In the genomic region with DNA sequence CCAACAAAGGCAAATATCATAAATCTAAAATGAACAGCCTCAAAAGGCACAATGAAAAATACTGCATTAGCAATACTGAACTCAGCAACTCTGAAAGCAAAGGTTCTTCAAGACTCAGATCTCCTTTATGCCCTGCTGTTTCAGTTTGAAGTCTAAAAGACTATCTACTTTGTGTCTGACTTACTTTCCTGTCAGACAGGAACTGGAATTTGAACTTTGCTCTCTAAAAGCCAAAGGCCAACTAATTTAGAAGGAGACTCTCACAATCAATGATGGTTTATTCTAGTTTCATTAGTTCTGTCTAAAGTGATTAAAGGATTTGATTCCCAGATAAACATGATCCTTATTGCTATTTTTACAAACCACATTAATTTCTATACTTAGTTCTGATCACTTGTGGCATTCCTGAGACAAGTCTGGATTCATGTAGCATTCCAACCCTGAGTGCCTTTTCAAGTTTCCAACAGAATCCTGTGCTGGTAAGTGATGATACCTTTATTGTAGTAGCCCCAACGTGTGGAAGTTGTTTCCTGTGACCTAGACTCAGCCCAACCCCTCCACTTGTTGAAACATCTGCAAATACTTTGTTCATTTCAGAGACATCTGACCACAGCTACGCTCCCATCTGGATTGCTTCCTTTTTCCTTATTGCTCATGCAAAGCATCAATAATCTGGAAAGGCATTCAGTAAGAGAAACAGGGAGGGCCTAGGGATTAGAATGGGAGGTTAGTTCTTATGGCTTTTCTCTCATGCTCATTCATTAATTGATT, we compare ENCODE assay signal across 14 cellular contexts. TPM values are rescaled to one million over a fixed set of nuclear protein-coding genes. Genes with fewer than 3 reads are reported as not detected.
A peak's percentile ranks its signal among the peaks of the same experiment; 100 is the strongest.
DNase-seq lines count a peak whose midpoint lies in the region; ATAC-seq and TF ChIP-seq lines count a peak whose summit lies in the region.
"Had no signal": no experiment of that assay in that cellular context is flagged by ENCODE, and none has a peak within 500 bp of the region (broad histone marks: within the 10 kb centered on the region; RNA-seq: fewer than 3 reads in every experiment).

No MANE protein-coding gene starts in this region.

- 23 to 24% methylated on average over 2 of the region's 2 CpGs for WGBS in esophagus, 2 donors

- peaks cover 0 to 4% of the 10 kb centered on the region in 2 donors for H3K4me1 ChIP-seq in esophagus (ENCODE audit: control insufficient read depth in 2 of 2, insufficient read depth in 2 of 2, low read length in 1 of 2)

- DNase-seq in NOMO-1 treated with DMSO at 0.1 percent for 48 hours (lab: John Stamatoyannopoulos, UW; ENCODE audit: unreplicated experiment): peak; percentile 32
- DNase-seq in NOMO-1 treated with dmso at 0.1 percent for 144 hours (lab: John Stamatoyannopoulos, UW; ENCODE audit: unreplicated experiment): no peak
- DNase-seq in RWPE1 (ENCODE audit: low spot score): peak; percentile 88
- no peak for DNase-seq in dedifferentiated amniotic fluid mesenchymal stem cell (ENCODE audit: extremely low spot score)
- no peak for DNase-seq in NCI-H2227 (lab: John Stamatoyannopoulos, UW; ENCODE audit: unreplicated experiment)
- DNase-seq: activated CD4-positive, alpha-beta T cell treated with anti-CD3 and anti-CD28 coated beads for 48 hours; activated naive CD8-positive, alpha-beta T cell treated with anti-CD3 and anti-CD28 coated beads for 36 hours; NCI-H2107; stimulated activated CD4-positive, alpha-beta T cell treated with anti-CD3 and anti-CD28 coated beads, Interleukin-2, amount 100 ng/mL, for 48 hours; substantia nigra had no signal

- CTCF ChIA-PET in RWPE1 (lab: Yijun Ruan, JAX): interaction anchor here (0.7 kb wide), 1 partner anchor 14 kb away, joined by 3 read pairs; no protein-coding TSS in a partner anchor

- H3K4me3 ChIP-seq in esophagus (ENCODE audit: low read depth in 1 of 2, low read length in 2 of 2): no peak overlapping the region
- H3K4me3 ChIP-seq in skin epidermis: no peak overlapping the region

- no peak for ATAC-seq in GM21515 (IDR thresholded peaks at IDR 0.05; ENCODE audit: unreplicated experiment)
- ATAC-seq: Right ventricle myocardium inferior had no signal

- TF ChIP-seq CTCF in RWPE1 (conservative IDR thresholded peaks at IDR 0.05; ENCODE audit: low read depth): no peak

- no peaks in the 10 kb centered on the region for H3K36me3 ChIP-seq in esophagus (ENCODE audit: control insufficient read depth in 2 of 2, insufficient read depth in 2 of 2, low read length in 1 of 2)

- no peaks in the 10 kb centered on the region for H3K9me3 ChIP-seq in esophagus (ENCODE audit: control insufficient read depth in 2 of 2, insufficient read depth in 1 of 2, low read depth in 1 of 2, low read length in 1 of 2)

- H3K27ac ChIP-seq in RWPE1: peak overlapping the region; percentile 94
- peak overlapping the region; percentile 68 to 73 for H3K27ac ChIP-seq in esophagus (ENCODE audit: low read depth in 2 of 2, low read length in 1 of 2)
- H3K27ac ChIP-seq in skin epidermis: peak overlapping the region in 15 of 21 experiments; percentile 14 to 67 (median 39)

- POLR2A ChIA-PET in RWPE1 (lab: Yijun Ruan, JAX; ENCODE audit: low non-redundant PET): no interaction called here

- no peaks in the 10 kb centered on the region for H3K27me3 ChIP-seq in esophagus (ENCODE audit: control insufficient read depth in 1 of 2, insufficient read depth in 2 of 2, low read length in 2 of 2)

RNA-seq across cellular contexts. Expression of a gene that starts 14.9 kb away (rescaled TPM):
- polyA plus RNA-seq in esophagus: under 1 TPM; 0.21 to 0.33 TPM

Comparison
In these comparisons a context has a peak if more than half of its experiments do, and no peak if none do; other contexts are left out.
1. DNase-seq: peak in NOMO-1 treated with DMSO at 0.1 percent for 48 hours (single experiment) and RWPE1 (single experiment); none in NOMO-1 treated with dmso at 0.1 percent for 144 hours (single experiment), dedifferentiated amniotic fluid mesenchymal stem cell (single experiment) and NCI-H2227 (single experiment).
2. H3K27ac ChIP-seq: peak in every context shown above with its lines; median percentile 94 in RWPE1; 70 in esophagus; 39 in skin epidermis.